8 cellular contexts compared by ENCODE assay signal in genomic region chr11:66639066-66639813, GRCh38. TPM values are rescaled to one million over a fixed set of nuclear protein-coding genes. Genes with fewer than 3 reads are reported as not detected.
DNase-seq lines count a peak whose midpoint lies in the region; ATAC-seq, FAIRE-seq and TF ChIP-seq lines count a peak whose summit lies in the region.

No MANE protein-coding gene starts in this region.

- H3K27ac ChIP-seq in A549: peak overlapping the region; percentile 88 to 90
- H3K27ac ChIP-seq in duodenal mucosa (ENCODE audit: low read depth, low read length): peak overlapping the region; percentile 94
- H3K27ac ChIP-seq in uterus: peak overlapping the region; percentile 85 to 93

- H3K36me3 ChIP-seq in duodenal mucosa (ENCODE audit: control insufficient read depth in 1 of 2, insufficient read depth in 2 of 2, low read length in 2 of 2) (peaks cover 11 to 48% of the 10 kb centered on the region in 2 donors), uterus (no peaks in the 10 kb centered on the region)

- no peak for TF ChIP-seq EP300 in A549 (IDR thresholded peaks at IDR 0.05)

- H3K4me1 ChIP-seq in A549 (peaks cover 48% of the 10 kb centered on the region), duodenal mucosa (ENCODE audit: control insufficient read depth in 1 of 2, insufficient read depth in 2 of 2, low read length in 2 of 2) (peaks cover 55 to 57% of the 10 kb centered on the region in 2 donors), mononuclear cell (ENCODE audit: insufficient read depth, low read length) (peaks cover 63% of the 10 kb centered on the region), uterus (peaks cover 33 to 50% of the 10 kb centered on the region in 2 donors)

- H3K9me3 ChIP-seq in A549 (no peaks in the 10 kb centered on the region), duodenal mucosa (ENCODE audit: control insufficient read depth in 1 of 2, low read length in 2 of 2) (no peaks in the 10 kb centered on the region), mononuclear cell (ENCODE audit: low read depth, low read length) (no peaks in the 10 kb centered on the region), uterus (no peaks in the 10 kb centered on the region)

- TF ChIP-seq CTCF in A549 (IDR thresholded peaks at IDR 0.05): no peak
- peak; percentile 6 for TF ChIP-seq CTCF in GM12865 (IDR thresholded peaks at IDR 0.05; ENCODE audit: insufficient read depth, low read depth, low read length, missing control alignments)
- no peak for TF ChIP-seq CTCF in uterus (IDR thresholded peaks at IDR 0.05)

- H3K4me3 ChIP-seq in A549 (peak overlapping the region; percentile 71), GM12865 (ENCODE audit: low read depth, low read length) (peak overlapping the region; percentile 97), duodenal mucosa (ENCODE audit: low read depth in 1 of 2, low read length in 2 of 2) (peak overlapping the region; percentile 95 to 99), mononuclear cell (ENCODE audit: low read length) (peak overlapping the region; percentile 95), uterus (peak overlapping the region; percentile 81)

- ATAC-seq in A549 (peak; percentile 1 to 6; a peak in 4 of 6 replicates), GM21737 (IDR thresholded peaks at IDR 0.05; ENCODE audit: unreplicated experiment) (no peak)

- H3K27me3 ChIP-seq in duodenal mucosa (ENCODE audit: control insufficient read depth in 1 of 2, insufficient read depth in 2 of 2, low read length in 2 of 2) (no peaks in the 10 kb centered on the region), mononuclear cell (ENCODE audit: insufficient read depth, low read length) (no peaks in the 10 kb centered on the region), uterus (no peaks in the 10 kb centered on the region)

- WGBS in A549 (ENCODE audit: missing lambda C conversion rate): 11% methylated on average over 27 of the region's 27 CpGs

- no peak for FAIRE-seq in A549 (lab: Jason Lieb, UNC)

- CTCF ChIA-PET in A549 (lab: Yijun Ruan, JAX): interaction anchor here (0.8 to 1.4 kb wide), 5 partner anchors 18 to 195 kb away, joined by 3 to 7 read pairs (median 3); partner anchors contain the start of gene RBM14

- H3K4me2 ChIP-seq in A549: peak overlapping the region; percentile 83

- DNase-seq in A549 (ENCODE audit: low read depth in 1 of 2, low spot score in 1 of 2) (peak in 1 of 2 experiments; percentile 31), GM12865 (ENCODE audit: low read depth) (peak; percentile 52), SK-N-DZ (ENCODE audit: low spot score) (peak; percentile 15), uterus (no peak), NCI-H524 (lab: John Stamatoyannopoulos, UW) (no peak)

- POLR2A ChIA-PET in A549 (lab: Yijun Ruan, JAX): interaction anchor here (1.2 to 3.0 kb wide), 10 partner anchors 10 to 159 kb away, joined by 3 to 60 read pairs (median 11); partner anchors contain the start of genes CCDC87, CCS, DPP3 and RBM14

- peak overlapping the region; percentile 94 to 95 for H3K9ac ChIP-seq in duodenal mucosa (ENCODE audit: low read depth in 1 of 2, low read length in 2 of 2)

- intact Hi-C loops in uterus (cut with DNase I; ENCODE audit: low total_unique reads): no loop called here

- TF ChIP-seq RAD21 in A549 (conservative IDR thresholded peaks at IDR 0.05 in 1 of 2, IDR thresholded peaks at IDR 0.05 in 1 of 2): no peak

- TF ChIP-seq POLR2A in A549 (IDR thresholded peaks at IDR 0.05; ENCODE audit: low read length) (no peak), uterus (IDR thresholded peaks at IDR 0.05) (no peak)

TF ChIP-seq in A549, 52 proteins besides CTCF, POLR2A, EP300 and RAD21:
- TF ChIP-seq RFX5 (IDR thresholded peaks at IDR 0.05) (no peak), POLR2AphosphoS2 (conservative IDR thresholded peaks at IDR 0.05; ENCODE audit: low read length) (no peak), KDM5A (IDR thresholded peaks at IDR 0.05) (peak; percentile 51; the same call in 1 of the 2 replicates)
TF ChIP-seq in A549: peak in this region for 1.

RNA-seq across cellular contexts. Expression of gene RBM4, which starts 0.7 kb away (rescaled TPM):
- polyA plus RNA-seq in A549 (2011; rRNA removed) (190 and 264 TPM in 2 replicates), A549 (2017; fragmentation: RNase III; extraction: RNeasy Plus Mini Kit Qiagen cat#74134 plus additional on column Dnase treatment) (164 to 171 TPM (median 168 TPM) in 3 replicates)
- polyA plus RNA-seq in A549 (2012; cell fraction: cytosol; rRNA removed): 185 and 196 TPM in 2 replicates
- polyA plus RNA-seq in A549 (2012; cell fraction: nucleus; rRNA removed): 198 and 233 TPM in 2 replicates
- 131 and 144 TPM in 2 replicates for polyA minus RNA-seq in A549 (2011; rRNA and poly(A)+ RNA removed)
- polyA plus RNA-seq in SK-N-DZ (2014; cell fraction: cytosol; rRNA removed): 251 and 299 TPM in 2 replicates
- polyA plus RNA-seq in SK-N-DZ (2014; cell fraction: nucleus; rRNA removed): 126 and 151 TPM in 2 replicates
- total RNA-seq in mononuclear cell (112 TPM), uterus (100 to 1,000 TPM in 2 of 4 donors, 10 to 100 TPM in 2; 32.4 to 146 (median 94.8) TPM)

RNA-seq across cellular contexts. Expression of gene RBM14, which starts 22.8 kb away (rescaled TPM):
- polyA plus RNA-seq in A549 (2011; rRNA removed) (33.0 and 38.0 TPM in 2 replicates), A549 (2017; fragmentation: RNase III; extraction: RNeasy Plus Mini Kit Qiagen cat#74134 plus additional on column Dnase treatment) (99.7 to 103 TPM (median 102 TPM) in 3 replicates)
- polyA plus RNA-seq in A549 (2012; cell fraction: cytosol; rRNA removed): 32.6 and 51.6 TPM in 2 replicates
- 132 and 133 TPM in 2 replicates for polyA plus RNA-seq in A549 (2012; cell fraction: nucleus; rRNA removed)
- 32.9 and 45.6 TPM in 2 replicates for polyA minus RNA-seq in A549 (2011; rRNA and poly(A)+ RNA removed)
- 66.3 and 79.2 TPM in 2 replicates for polyA plus RNA-seq in SK-N-DZ (2014; cell fraction: cytosol; rRNA removed)
- 76.0 and 111 TPM in 2 replicates for polyA plus RNA-seq in SK-N-DZ (2014; cell fraction: nucleus; rRNA removed)
- total RNA-seq in mononuclear cell (76.4 TPM), uterus (10 to 100 TPM; 15.1 to 86.4 (median 53.2) TPM)

RNA-seq across cellular contexts. Expression of gene RBM4B, which starts 38.4 kb away (rescaled TPM):
- polyA plus RNA-seq in A549 (2011; rRNA removed) (30.1 and 32.7 TPM in 2 replicates), A549 (2017; fragmentation: RNase III; extraction: RNeasy Plus Mini Kit Qiagen cat#74134 plus additional on column Dnase treatment) (24.6 to 31.0 TPM (median 28.0 TPM) in 3 replicates)
- 21.0 and 26.5 TPM in 2 replicates for polyA plus RNA-seq in A549 (2012; cell fraction: cytosol; rRNA removed)
- polyA plus RNA-seq in A549 (2012; cell fraction: nucleus; rRNA removed): 20.2 and 27.4 TPM in 2 replicates
- 20.2 and 24.9 TPM in 2 replicates for polyA minus RNA-seq in A549 (2011; rRNA and poly(A)+ RNA removed)
- 56.1 and 58.2 TPM in 2 replicates for polyA plus RNA-seq in SK-N-DZ (2014; cell fraction: cytosol; rRNA removed)
- polyA plus RNA-seq in SK-N-DZ (2014; cell fraction: nucleus; rRNA removed): 101 and 117 TPM in 2 replicates
- total RNA-seq in mononuclear cell (3.4 TPM), uterus (10 to 100 TPM in 3 of 4 donors, 1 to 10 TPM in 1; 5.0 to 60.3 (median 20.1) TPM)

RNA-seq across cellular contexts. Expression of gene CCS, which starts 46.3 kb away (rescaled TPM):
- polyA plus RNA-seq in A549 (2011; rRNA removed) (17.2 and 18.3 TPM in 2 replicates), A549 (2017; fragmentation: RNase III; extraction: RNeasy Plus Mini Kit Qiagen cat#74134 plus additional on column Dnase treatment) (40.3 to 48.2 TPM (median 46.5 TPM) in 3 replicates)
- polyA plus RNA-seq in A549 (2012; cell fraction: cytosol; rRNA removed): 41.4 and 42.6 TPM in 2 replicates
- polyA plus RNA-seq in A549 (2012; cell fraction: nucleus; rRNA removed): 87.4 and 92.4 TPM in 2 replicates
- 24.2 and 25.3 TPM in 2 replicates for polyA minus RNA-seq in A549 (2011; rRNA and poly(A)+ RNA removed)
- polyA plus RNA-seq in SK-N-DZ (2014; cell fraction: cytosol; rRNA removed): 17.6 and 24.3 TPM in 2 replicates
- 55.0 and 63.9 TPM in 2 replicates for polyA plus RNA-seq in SK-N-DZ (2014; cell fraction: nucleus; rRNA removed)
- total RNA-seq in mononuclear cell (10.7 TPM), uterus (10 to 100 TPM; 13.5 to 52.0 (median 42.9) TPM)

RNA-seq across cellular contexts. Expression of gene CCDC87, which starts 46.4 kb away (rescaled TPM):
- polyA plus RNA-seq in A549 (2011; rRNA removed) (0.47 and 0.54 TPM in 2 replicates), A549 (2017; fragmentation: RNase III; extraction: RNeasy Plus Mini Kit Qiagen cat#74134 plus additional on column Dnase treatment) (0.56 to 0.68 TPM (median 0.65 TPM) in 3 replicates)
- polyA plus RNA-seq in A549 (2012; cell fraction: cytosol; rRNA removed): 0.14 and 0.19 TPM in 2 replicates
- 0.22 and 0.31 TPM in 2 replicates for polyA plus RNA-seq in A549 (2012; cell fraction: nucleus; rRNA removed)
- 0.21 and 0.39 TPM in 2 replicates for polyA minus RNA-seq in A549 (2011; rRNA and poly(A)+ RNA removed)
- 0.10 and 0.50 TPM in 2 replicates for polyA plus RNA-seq in SK-N-DZ (2014; cell fraction: cytosol; rRNA removed)
- polyA plus RNA-seq in SK-N-DZ (2014; cell fraction: nucleus; rRNA removed): 0.24 TPM in 1 of 2 replicates, not detected in the other
- total RNA-seq in mononuclear cell (0.21 TPM), uterus (under 1 TPM in 1 of 4 donors, not detected in 3; 0.52 TPM)

Comparison
In these comparisons a context has a peak if more than half of its experiments do, and no peak if none do; other contexts are left out.
1. DNase-seq: peak in GM12865 (single experiment) and SK-N-DZ (single experiment); none in uterus (0 of 2) and NCI-H524 (0 of 2).
2. Peak in every context shown above with its lines, with median percentiles within 50 percentile points of each other: H3K27ac ChIP-seq and H3K4me3 ChIP-seq.